ENCODE assay signal across 1 cellular context in genomic region chr5:57690724-57691123, GRCh38.
TF ChIP-seq lines count a peak whose summit lies in the region.

No MANE protein-coding gene starts in this region.

TF ChIP-seq in GM23338, 12 proteins besides CTCF, POLR2A, EP300 and RAD21 (continued from another document):
- TF ChIP-seq ZNF462 (CRISPR knock-in tag; IDR thresholded peaks at IDR 0.05) (no peak), ETS1 (IDR thresholded peaks at IDR 0.05) (no peak), EZH2 (IDR thresholded peaks at IDR 0.05; ENCODE audit: low read depth, unreplicated experiment) (no peak), ZNF114 (CRISPR knock-in tag; IDR thresholded peaks at IDR 0.05) (no peak), CREB1 (CRISPR knock-in tag; IDR thresholded peaks at IDR 0.05; ENCODE audit: low read depth) (no peak), POLR2AphosphoS5 (IDR thresholded peaks at IDR 0.05; ENCODE audit: low read depth) (no peak)
TF ChIP-seq in GM23338: peak in this region for 0.
